8 cellular contexts compared by ENCODE assay signal in the genomic region with DNA sequence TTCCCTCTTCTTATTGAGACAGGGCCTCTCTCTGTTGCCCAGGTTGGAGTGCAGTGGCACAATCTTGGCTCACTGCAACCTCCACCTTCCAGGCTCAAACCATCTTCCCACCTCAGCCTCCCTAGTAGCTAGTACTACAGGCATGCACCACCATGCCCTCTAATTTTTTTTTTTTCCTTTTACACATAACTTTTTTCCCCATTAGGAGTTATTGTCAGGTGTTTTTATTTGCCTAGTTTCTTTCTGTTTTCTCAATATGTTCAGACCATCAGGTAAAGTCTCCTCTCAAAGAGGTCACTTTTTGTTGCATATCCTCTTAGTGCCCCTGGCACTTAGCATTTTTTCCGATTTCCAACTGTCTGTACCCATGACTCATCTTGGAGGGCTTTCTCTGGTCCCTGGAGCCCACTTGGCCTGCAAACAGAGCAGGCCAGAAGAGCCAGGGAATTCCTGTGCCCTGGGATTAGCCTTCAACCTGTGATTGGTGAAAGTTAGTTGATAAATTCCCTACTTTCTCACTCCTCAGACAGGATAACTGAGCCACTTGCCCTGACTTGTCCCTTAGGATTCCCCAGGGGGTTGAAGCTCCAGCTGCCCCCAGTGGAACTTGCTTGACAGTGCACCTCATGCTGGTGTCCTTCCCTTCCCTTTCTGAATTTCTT. TPM values are rescaled to one million over a fixed set of nuclear protein-coding genes. Genes with fewer than 3 reads are reported as not detected.
DNase-seq lines count a peak whose midpoint lies in the region; ATAC-seq and TF ChIP-seq lines count a peak whose summit lies in the region.

No MANE protein-coding gene starts in this region.

- peaks cover 0 to 2% (median under 1%) of the 10 kb centered on the region in 8 donors for H3K9me3 Mint-ChIP-seq in CD4-positive, alpha-beta memory T cell
- H3K9me3 Mint-ChIP-seq in activated CD4-positive, alpha-beta T cell treated with anti-CD3 and anti-CD28 coated beads, Interleukin-2, amount 10 ng/mL, durations not matched to agents 7 days and 5 days = peaks cover 7% of the 10 kb centered on the region

- H3K27ac Mint-ChIP-seq in CD4-positive, alpha-beta memory T cell = peak overlapping the region in 3 of 7 donors; percentile 1 to 60 (median 17)
- peak overlapping the region; percentile 71 for H3K27ac Mint-ChIP-seq in activated CD4-positive, alpha-beta T cell treated with anti-CD3 and anti-CD28 coated beads, Interleukin-2, amount 10 ng/mL, durations not matched to agents 7 days and 5 days

- no peaks in the 10 kb centered on the region for H3K27me3 Mint-ChIP-seq in CD4-positive, alpha-beta memory T cell
- no peaks in the 10 kb centered on the region for H3K27me3 Mint-ChIP-seq in activated CD4-positive, alpha-beta T cell treated with anti-CD3 and anti-CD28 coated beads, Interleukin-2, amount 10 ng/mL, durations not matched to agents 7 days and 5 days

- DNase-seq in CD4-positive, alpha-beta memory T cell = peak in 4 of 5 donors; percentile 7 to 30 (median 20)
- peak; percentile 23 to 44 for DNase-seq in NCI-H1930 (lab: John Stamatoyannopoulos, UW)
- peak; percentile 24 for DNase-seq in activated CD4-positive, alpha-beta T cell treated with anti-CD3 and anti-CD28 coated beads, Interleukin-2, amount 10 ng/mL, durations not matched to agents 7 days and 5 days
- DNase-seq in fibroblast of the aortic adventitia (ENCODE audit: low read depth) = peak; percentile 45
- peak; percentile 40 for DNase-seq in pons (ENCODE audit: low spot score)

- H3K4me1 Mint-ChIP-seq in CD4-positive, alpha-beta memory T cell = peaks cover 24 to 48% (median 33%) of the 10 kb centered on the region in 4 donors
- H3K4me1 Mint-ChIP-seq in activated CD4-positive, alpha-beta T cell treated with anti-CD3 and anti-CD28 coated beads, Interleukin-2, amount 10 ng/mL, durations not matched to agents 7 days and 5 days = peaks cover 47% of the 10 kb centered on the region

- peaks cover 23 to 27% of the 10 kb centered on the region in 2 donors for H3K36me3 Mint-ChIP-seq in CD4-positive, alpha-beta memory T cell
- peaks cover 40% of the 10 kb centered on the region for H3K36me3 Mint-ChIP-seq in activated CD4-positive, alpha-beta T cell treated with anti-CD3 and anti-CD28 coated beads, Interleukin-2, amount 10 ng/mL, durations not matched to agents 7 days and 5 days (ENCODE audit: low read depth)

- H3K4me1 ChIP-seq in CD4-positive, alpha-beta memory T cell (ENCODE audit: insufficient read depth, low read length) = peaks cover 30% of the 10 kb centered on the region

- intact Hi-C loops in CD4-positive, alpha-beta memory T cell (cut with micrococcal nuclease) = loop anchor here (1.0 kb wide), 1 partner anchor 317 kb away; no protein-coding TSS in a partner anchor

- no peak overlapping the region for H3K4me3 ChIP-seq in CD4-positive, alpha-beta memory T cell (ENCODE audit: low read length in 2 of 2)
- no peak overlapping the region for H3K4me3 ChIP-seq in fibroblast of the aortic adventitia (ENCODE audit: low read depth, low read length)

- peaks cover 4% of the 10 kb centered on the region for H3K36me3 ChIP-seq in CD4-positive, alpha-beta memory T cell (ENCODE audit: insufficient read depth, low read length)

- no peak overlapping the region for H3K27ac ChIP-seq in CD4-positive, alpha-beta memory T cell (ENCODE audit: low read depth, low read length)

- H3K4me3 Mint-ChIP-seq in CD4-positive, alpha-beta memory T cell = peak overlapping the region in 7 of 8 donors; percentile 33 to 97 (median 49)
- H3K4me3 Mint-ChIP-seq in activated CD4-positive, alpha-beta T cell treated with anti-CD3 and anti-CD28 coated beads, Interleukin-2, amount 10 ng/mL, durations not matched to agents 7 days and 5 days = peak overlapping the region; percentile 97

- H3K27me3 ChIP-seq in CD4-positive, alpha-beta memory T cell (ENCODE audit: insufficient read depth, low read length) = no peaks in the 10 kb centered on the region

- peak; percentile 61 for TF ChIP-seq CTCF in fibroblast of the aortic adventitia (IDR thresholded peaks at IDR 0.05; ENCODE audit: insufficient read depth, low read length)

- no peaks in the 10 kb centered on the region for H3K9me3 ChIP-seq in CD4-positive, alpha-beta memory T cell (ENCODE audit: control insufficient read depth in 1 of 2, low read length in 2 of 2)

- ATAC-seq in GM18519 (IDR thresholded peaks at IDR 0.05; ENCODE audit: low FRiP score, unreplicated experiment) = peak; percentile 38
- ATAC-seq in HG03025 (IDR thresholded peaks at IDR 0.05; ENCODE audit: low FRiP score, unreplicated experiment) = peak; percentile 40
- no peak for ATAC-seq in activated CD4-positive, CD25-positive, alpha-beta regulatory T cell treated with anti-CD3 and anti-CD28 coated beads, Interleukin-2, amount 50 U/mL, for 24 hours

- POLR2A ChIA-PET in CD4-positive, alpha-beta memory T cell (lab: Charles Lee; ENCODE audit: partially characterized antibody) = interaction anchor here (1.4 kb wide), 1 partner anchor 29 kb away, joined by 3 read pairs; no protein-coding TSS in a partner anchor
- POLR2A ChIA-PET in activated CD4-positive, alpha-beta T cell treated with anti-CD3 and anti-CD28 coated beads, Interleukin-2, amount 10 ng/mL, durations not matched to agents 7 days and 5 days (lab: Charles Lee) = interaction anchor here (1.5 kb wide), 1 partner anchor 29 kb away, joined by 6 read pairs; no protein-coding TSS in a partner anchor

- CTCF ChIA-PET in CD4-positive, alpha-beta memory T cell (lab: Charles Lee; ENCODE audit: partially characterized antibody) = interaction anchor here (0.9 to 1.5 kb wide), 9 partner anchors 8 to 27 kb away, joined by 3 to 5 read pairs (median 4); no protein-coding TSS in a partner anchor
- CTCF ChIA-PET in activated CD4-positive, alpha-beta T cell treated with anti-CD3 and anti-CD28 coated beads, Interleukin-2, amount 10 ng/mL, durations not matched to agents 7 days and 5 days (lab: Charles Lee) = interaction anchor here (0.6 to 1.6 kb wide), 8 partner anchors 8 to 733 kb away, joined by 3 to 6 read pairs (median 3); no protein-coding TSS in a partner anchor

RNA-seq across cellular contexts. Expression of a gene that starts 2.2 kb away (rescaled TPM):
- total RNA-seq in CD4-positive, alpha-beta memory T cell = 10 to 100 TPM; 16.0 to 16.5 TPM
- 10 to 100 TPM; 32.1 to 61.6 TPM for polyA plus RNA-seq in CD4-positive, alpha-beta memory T cell
- 10 to 100 TPM; 36.9 to 45.8 TPM for total RNA-seq in activated CD4-positive, alpha-beta T cell treated with anti-CD3 and anti-CD28 coated beads, Interleukin-2, amount 10 ng/mL, durations not matched to agents 7 days and 5 days
- total RNA-seq in fibroblast of the aortic adventitia (ENCODE audit: low replicate concordance) = 19.7 and 29.4 TPM in 2 replicates

Comparison
In these comparisons a context has a peak if more than half of its experiments do, and no peak if none do; other contexts are left out.
1. ATAC-seq: peak in GM18519 (single experiment) and HG03025 (single experiment); none in activated CD4-positive, CD25-positive, alpha-beta regulatory T cell treated with anti-CD3 and anti-CD28 coated beads, Interleukin-2, amount 50 U/mL, for 24 hours (0 of 2).
2. Peak in every context shown above with its lines, with median percentiles within 50 percentile points of each other: DNase-seq.